25 cellular contexts compared by ENCODE assay signal in genomic region chr17:56313201-56313600, GRCh38.
A peak's percentile ranks its signal among the peaks of the same experiment; 100 is the strongest.
DNase-seq lines count a peak whose midpoint lies in the region; ATAC-seq and TF ChIP-seq lines count a peak whose summit lies in the region.
"Had no signal": no experiment of that assay in that cellular context is flagged by ENCODE, and none has a peak within 500 bp of the region (broad histone marks: within the 10 kb centered on the region; RNA-seq: fewer than 3 reads in every experiment).

No MANE protein-coding gene starts in this region.

- H3K27me3 Mint-ChIP-seq in CD14-positive monocyte (ENCODE audit: low read depth in 3 of 3) (no peaks in the 10 kb centered on the region), chondrocyte (ENCODE audit: low read depth) (no peaks in the 10 kb centered on the region)

- H3K4me1 ChIP-seq in mucosa of descending colon (ENCODE audit: low read depth) = no peaks in the 10 kb centered on the region
- H3K4me1 ChIP-seq: A549, pancreas had no signal

- H3K9me3 Mint-ChIP-seq in CD14-positive monocyte (peaks cover 0 to 3% (median 0%) of the 10 kb centered on the region in 7 donors), chondrocyte (ENCODE audit: low read depth) (peaks cover 3% of the 10 kb centered on the region)
- H3K9me3 Mint-ChIP-seq: activated CD4-positive, alpha-beta T cell treated with anti-CD3 and anti-CD28 coated beads, Interleukin-2, amount 10 ng/mL, durations not matched to agents 24 days and 14 days; activated naive CD8-positive, alpha-beta T cell treated with anti-CD3 and anti-CD28 coated beads, Interleukin-2, amount 10 ng/mL, durations not matched to agents 7 days and 5 days; CD8-positive, alpha-beta memory T cell; T-cell had no signal

- intact Hi-C loops in CD14-positive monocyte (cut with micrococcal nuclease) = no loop called here
- intact Hi-C loops in mucosa of descending colon (cut with DNase I, micrococcal nuclease) = no loop called here

- H3K36me3 ChIP-seq in mucosa of descending colon (ENCODE audit: low read depth) = no peaks in the 10 kb centered on the region
- H3K36me3 ChIP-seq: pancreas had no signal

- DNase-seq in CD14-positive monocyte (ENCODE audit: low spot score) (peak; percentile 57), HL-60 (ENCODE audit: low read depth in 1 of 2, low spot score in 1 of 2) (peak; percentile 39 to 82), NOMO-1 treated with DMSO at 0.1 percent for 48 hours (lab: John Stamatoyannopoulos, UW; ENCODE audit: unreplicated experiment) (peak; percentile 52), mucosa of descending colon (no peak), NCI-H2029 treated with DMSO at 0.1 percent for 48 hours (lab: John Stamatoyannopoulos, UW) (no peak), NCI-H510A treated with DMSO at 0.1 percent for 48 hours (lab: John Stamatoyannopoulos, UW) (no peak), chondrocyte (ENCODE audit: low spot score) (no peak)
- no peak for DNase-seq in activated CD4-positive, alpha-beta T cell treated with anti-CD3 and anti-CD28 coated beads, Interleukin-2, amount 50 U/mL, for 1 hour
- DNase-seq: activated CD4-positive, alpha-beta T cell treated with anti-CD3 and anti-CD28 coated beads, Interleukin-2, amount 10 ng/mL, durations not matched to agents 24 days and 14 days; activated gamma-delta T cell; activated naive CD8-positive, alpha-beta T cell treated with anti-CD3 and anti-CD28 coated beads, Interleukin-2, amount 10 ng/mL, durations not matched to agents 7 days and 5 days; activated T-cell treated with anti-CD3 and anti-CD28 coated beads, Interleukin-2, amount 50 U/mL, for 1 hour; aorta; CD8-positive, alpha-beta memory T cell; NCI-H1930; NCI-H526 treated with DMSO at 0.1 percent for 48 hours; pancreas; retina; SIG-M5; stimulated activated naive CD4-positive, alpha-beta T cell had no signal

- no peaks in the 10 kb centered on the region for H3K27me3 ChIP-seq in HL-60 (ENCODE audit: insufficient read depth, poor library complexity, severe bottlenecking)
- H3K27me3 ChIP-seq: pancreas had no signal

- H3K36me3 Mint-ChIP-seq in CD14-positive monocyte (no peaks in the 10 kb centered on the region), chondrocyte (ENCODE audit: low read depth) (no peaks in the 10 kb centered on the region)
- H3K36me3 Mint-ChIP-seq: activated naive CD8-positive, alpha-beta T cell treated with anti-CD3 and anti-CD28 coated beads, Interleukin-2, amount 10 ng/mL, durations not matched to agents 7 days and 5 days; CD8-positive, alpha-beta memory T cell; T-cell had no signal

- no peak overlapping the region for H3K4me3 ChIP-seq in HL-60 (replicated peaks; ENCODE audit: insufficient read depth, low read length)
- no peak overlapping the region for H3K4me3 ChIP-seq in mucosa of descending colon
- H3K4me3 ChIP-seq: A549, pancreas had no signal

- H3K27ac ChIP-seq in HL-60 (replicated peaks) = peak overlapping the region; percentile 80
- H3K27ac ChIP-seq: A549, pancreas had no signal

- no peaks in the 10 kb centered on the region for H3K9me3 ChIP-seq in mucosa of descending colon
- H3K9me3 ChIP-seq: A549, pancreas had no signal

- TF ChIP-seq CTCF in CD14-positive monocyte (IDR thresholded peaks at IDR 0.05) = no peak
- TF ChIP-seq CTCF in HL-60 (IDR thresholded peaks at IDR 0.05; ENCODE audit: insufficient read depth, low read length) = no peak
- TF ChIP-seq CTCF in mucosa of descending colon (IDR thresholded peaks at IDR 0.05) = no peak
- TF ChIP-seq CTCF in chondrocyte (IDR thresholded peaks at IDR 0.05) = no peak

- peak; percentile 23 for ATAC-seq in mucosa of descending colon
- ATAC-seq: A549, HCT116, HepG2, left lobe of liver, pancreas, T-cell had no signal

- H3K27ac Mint-ChIP-seq in CD14-positive monocyte = peak overlapping the region; percentile 75 to 91 (median 83)
- no peak overlapping the region for H3K27ac Mint-ChIP-seq in chondrocyte (ENCODE audit: unreplicated experiment)
- H3K27ac Mint-ChIP-seq: activated CD4-positive, alpha-beta T cell treated with anti-CD3 and anti-CD28 coated beads, Interleukin-2, amount 10 ng/mL, durations not matched to agents 24 days and 14 days; activated naive CD8-positive, alpha-beta T cell treated with anti-CD3 and anti-CD28 coated beads, Interleukin-2, amount 10 ng/mL, durations not matched to agents 7 days and 5 days; CD8-positive, alpha-beta memory T cell; T-cell had no signal

- H3K4me1 Mint-ChIP-seq in CD14-positive monocyte (peaks cover 49% of the 10 kb centered on the region), chondrocyte (ENCODE audit: low read depth) (no peaks in the 10 kb centered on the region)
- H3K4me1 Mint-ChIP-seq: activated CD4-positive, alpha-beta T cell treated with anti-CD3 and anti-CD28 coated beads, Interleukin-2, amount 10 ng/mL, durations not matched to agents 24 days and 14 days; CD8-positive, alpha-beta memory T cell; T-cell had no signal

- H3K4me3 Mint-ChIP-seq in CD14-positive monocyte (no peak overlapping the region), chondrocyte (ENCODE audit: unreplicated experiment) (no peak overlapping the region)
- H3K4me3 Mint-ChIP-seq: activated CD4-positive, alpha-beta T cell treated with anti-CD3 and anti-CD28 coated beads, Interleukin-2, amount 10 ng/mL, durations not matched to agents 24 days and 14 days; activated naive CD8-positive, alpha-beta T cell treated with anti-CD3 and anti-CD28 coated beads, Interleukin-2, amount 10 ng/mL, durations not matched to agents 7 days and 5 days; T-cell had no signal

Comparison
In these comparisons a context has a peak if more than half of its experiments do, and no peak if none do; other contexts are left out.
1. DNase-seq: peak in CD14-positive monocyte (single experiment), HL-60 (2 of 2) and NOMO-1 treated with DMSO at 0.1 percent for 48 hours (single experiment); none in mucosa of descending colon (0 of 3), NCI-H2029 treated with DMSO at 0.1 percent for 48 hours (single experiment), activated CD4-positive, alpha-beta T cell treated with anti-CD3 and anti-CD28 coated beads, Interleukin-2, amount 50 U/mL, for 1 hour (single experiment), NCI-H510A treated with DMSO at 0.1 percent for 48 hours (single experiment) and chondrocyte (single experiment).